11 cellular contexts compared by ENCODE assay signal in the genomic region with DNA sequence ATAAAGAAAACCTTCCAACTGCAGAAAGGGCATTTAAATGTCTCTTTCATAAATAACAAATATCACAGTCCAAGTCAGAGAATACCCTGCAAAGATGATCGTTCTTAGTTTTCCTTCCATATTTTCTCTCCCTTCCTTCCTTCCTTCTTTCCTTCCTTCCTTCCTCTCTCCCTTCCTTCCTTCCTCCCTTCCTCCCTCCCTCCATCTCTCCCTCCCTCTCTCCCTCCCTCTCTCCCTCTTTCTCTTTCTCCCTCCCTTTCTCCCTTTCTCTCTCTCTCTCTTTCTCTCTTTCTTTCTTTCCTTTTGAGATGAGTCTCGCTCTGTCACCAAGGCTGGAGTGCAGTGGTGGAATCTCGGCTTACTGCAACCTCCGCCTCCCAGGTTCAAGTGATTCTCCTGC.
"Had no signal": no experiment of that assay in that cellular context is flagged by ENCODE, and none has a peak within 500 bp of the region (broad histone marks: within the 10 kb centered on the region; RNA-seq: fewer than 3 reads in every experiment).

No MANE protein-coding gene starts in this region.

- DNase-seq: GM23248, GOT3, H7, H9, HCEC 1CT, HFFc6 had no signal

- FAIRE-seq: H1, H54 had no signal

- H2AFZ ChIP-seq: GM23248, GM23338 had no signal

- H3K36me3 ChIP-seq: HAP-1 had no signal

- H3K4me2 ChIP-seq: GM23338 had no signal

- H3K4me3 ChIP-seq: GM23248, GM23338, HAP-1 had no signal

- ATAC-seq: GM23338, HCT116 had no signal

- H3K27ac ChIP-seq: GM23248 had no signal

- H3K9ac ChIP-seq: GM23248 had no signal

- H3K9me3 ChIP-seq: HAP-1 had no signal
